ENCODE assay signal across 8 cellular contexts in genomic region chr14:21385170-21385904, GRCh38. TPM values are rescaled to one million over a fixed set of nuclear protein-coding genes. Genes with fewer than 3 reads are reported as not detected.
DNase-seq lines count a peak whose midpoint lies in the region; ATAC-seq, FAIRE-seq and TF ChIP-seq lines count a peak whose summit lies in the region.

No MANE protein-coding gene starts in this region.

- peak overlapping the region; percentile 76 to 91 (median 88) for H3K4me3 ChIP-seq in BLaER1 treated with 17β-estradiol and CSF1 and Interleukin-3, amounts not matched to agents 10 nM and 100 nM
- H3K4me3 ChIP-seq in SU-DHL-6 (ENCODE audit: insufficient read depth, low read length, poor library complexity, severe bottlenecking) = peak overlapping the region; percentile 85
- no peak overlapping the region for H3K4me3 ChIP-seq in PC-3 (ENCODE audit: low read length)

- H3K79me2 ChIP-seq in SU-DHL-6 (ENCODE audit: insufficient read depth, low read length) (peaks cover 35% of the 10 kb centered on the region), PC-3 (ENCODE audit: low read length) (peaks cover 35% of the 10 kb centered on the region)

- peak overlapping the region; percentile 79 to 94 (median 89) for H3K4me2 ChIP-seq in BLaER1 treated with 17β-estradiol and CSF1 and Interleukin-3, amounts not matched to agents 10 nM and 100 nM
- peak overlapping the region; percentile 94 for H3K4me2 ChIP-seq in SU-DHL-6 (ENCODE audit: low read depth, low read length, poor library complexity, severe bottlenecking)
- no peak overlapping the region; the same call in 1 of the 2 replicates for H3K4me2 ChIP-seq in PC-3 (ENCODE audit: low read length)

- H3K9me3 ChIP-seq in BLaER1 treated with 17β-estradiol and CSF1 and Interleukin-3, amounts not matched to agents 10 nM and 100 nM (replicated peaks in 1 of 11) = no peaks in the 10 kb centered on the region
- no peaks in the 10 kb centered on the region for H3K9me3 ChIP-seq in SU-DHL-6 (ENCODE audit: insufficient read depth, low read length)
- H3K9me3 ChIP-seq in PC-3 (ENCODE audit: low read length) = no peaks in the 10 kb centered on the region

- CTCF ChIA-PET in PC-3 (lab: Charles Lee) = no interaction called here

- ATAC-seq in GM21786 (IDR thresholded peaks at IDR 0.05; ENCODE audit: unreplicated experiment) = peak; percentile 26
- ATAC-seq in PC-3 = no peak
- ATAC-seq in GM19324 (IDR thresholded peaks at IDR 0.05; ENCODE audit: low FRiP score, unreplicated experiment) = no peak

- peak overlapping the region; percentile 96 to 99 (median 98); a peak in 20 of 22 replicates for H3K27ac ChIP-seq in BLaER1 treated with 17β-estradiol and CSF1 and Interleukin-3, amounts not matched to agents 10 nM and 100 nM
- H3K27ac ChIP-seq in SU-DHL-6 (ENCODE audit: low read depth, low read length) = peak overlapping the region; percentile 89
- H3K27ac ChIP-seq in PC-3 (ENCODE audit: low read length) = no peak overlapping the region

- POLR2A ChIA-PET in PC-3 (lab: Charles Lee; ENCODE audit: unreplicated experiment) = no interaction called here

- FAIRE-seq in urothelium cell line (lab: Jason Lieb, UNC) = no peak

- H2AFZ ChIP-seq in SU-DHL-6 (ENCODE audit: low read depth, low read length, severe bottlenecking) (no peak overlapping the region), PC-3 (ENCODE audit: low read length) (no peak overlapping the region)

- TF ChIP-seq CTCF in SU-DHL-6 (IDR thresholded peaks at IDR 0.05; ENCODE audit: insufficient read depth, low read length, poor library complexity, severe bottlenecking) (no peak), PC-3 (conservative IDR thresholded peaks at IDR 0.05; ENCODE audit: low read depth, low read length) (no peak)

- H3F3A ChIP-seq in SU-DHL-6 (ENCODE audit: insufficient read depth) = peaks cover 37% of the 10 kb centered on the region
- H3F3A ChIP-seq in PC-3 (ENCODE audit: low read length, unreplicated experiment) = no peaks in the 10 kb centered on the region

- intact Hi-C loops in PC-3 (cut with micrococcal nuclease) = loop anchor here (2.0 to 10.0 kb wide), 2 partner anchors 91 to 121 kb away; partner anchors contain the start of genes HNRNPC, RAB2B and TOX4

- no peaks in the 10 kb centered on the region for H3K27me3 ChIP-seq in BLaER1 treated with 17β-estradiol and CSF1 and Interleukin-3, amounts not matched to agents 10 nM and 100 nM
- H3K27me3 ChIP-seq in SU-DHL-6 (ENCODE audit: low read length) (no peaks in the 10 kb centered on the region), PC-3 (ENCODE audit: low read length) (no peaks in the 10 kb centered on the region)

- H3K9ac ChIP-seq in BLaER1 treated with 17β-estradiol and CSF1 and Interleukin-3, amounts not matched to agents 10 nM and 100 nM = peak overlapping the region; percentile 94 to 99 (median 97)
- H3K9ac ChIP-seq in SU-DHL-6 (ENCODE audit: low read length) (peak overlapping the region; percentile 89), PC-3 (ENCODE audit: low read length) (no peak overlapping the region)

- DNase-seq in kidney tubule cell (ENCODE audit: low spot score) = peak; percentile 35
- DNase-seq in PC-3 = no peak
- no peak for DNase-seq in urothelium cell line (ENCODE audit: low spot score)
- no peak for DNase-seq in D341Med (ENCODE audit: low spot score)

- BruUV-seq in PC-3 (replicated peaks; lab: Mats Ljungman, UMichigan) = no TSS peak

- peaks cover 11 to 33% (median 25%) of the 10 kb centered on the region in 11 experiments; a peak in 20 of 22 replicates for H4K20me1 ChIP-seq in BLaER1 treated with 17β-estradiol and CSF1 and Interleukin-3, amounts not matched to agents 10 nM and 100 nM
- peaks cover 3% of the 10 kb centered on the region for H4K20me1 ChIP-seq in SU-DHL-6 (ENCODE audit: low read depth, low read length)
- peaks cover 15% of the 10 kb centered on the region for H4K20me1 ChIP-seq in PC-3 (ENCODE audit: low read length)

- peaks cover 49 to 71% (median 57%) of the 10 kb centered on the region in 11 experiments for H3K36me3 ChIP-seq in BLaER1 treated with 17β-estradiol and CSF1 and Interleukin-3, amounts not matched to agents 10 nM and 100 nM
- H3K36me3 ChIP-seq in SU-DHL-6 (ENCODE audit: low read length) (peaks cover 21% of the 10 kb centered on the region; the same call in 1 of the 2 replicates), PC-3 (ENCODE audit: low read depth, low read length) (peaks cover 20% of the 10 kb centered on the region; the same call in 1 of the 2 replicates)

- H3K4me1 ChIP-seq in BLaER1 treated with 17β-estradiol and CSF1 and Interleukin-3, amounts not matched to agents 10 nM and 100 nM = peaks cover 30 to 45% (median 41%) of the 10 kb centered on the region in 10 experiments
- H3K4me1 ChIP-seq in PC-3 (ENCODE audit: insufficient read depth, low read length) = peaks cover 14% of the 10 kb centered on the region

- H3K9me2 ChIP-seq in SU-DHL-6 (replicated peaks; ENCODE audit: insufficient read depth, low read length) (no peaks in the 10 kb centered on the region), PC-3 (replicated peaks; ENCODE audit: low read length) (no peaks in the 10 kb centered on the region)

RNA-seq across cellular contexts. Expression of gene SUPT16H, which starts 1.5 kb away (rescaled TPM):
- total RNA-seq in PC-3 (2014; rRNA removed) = 92.6 and 102 TPM in 2 replicates
